12 cellular contexts compared by ENCODE assay signal in the genomic region with DNA sequence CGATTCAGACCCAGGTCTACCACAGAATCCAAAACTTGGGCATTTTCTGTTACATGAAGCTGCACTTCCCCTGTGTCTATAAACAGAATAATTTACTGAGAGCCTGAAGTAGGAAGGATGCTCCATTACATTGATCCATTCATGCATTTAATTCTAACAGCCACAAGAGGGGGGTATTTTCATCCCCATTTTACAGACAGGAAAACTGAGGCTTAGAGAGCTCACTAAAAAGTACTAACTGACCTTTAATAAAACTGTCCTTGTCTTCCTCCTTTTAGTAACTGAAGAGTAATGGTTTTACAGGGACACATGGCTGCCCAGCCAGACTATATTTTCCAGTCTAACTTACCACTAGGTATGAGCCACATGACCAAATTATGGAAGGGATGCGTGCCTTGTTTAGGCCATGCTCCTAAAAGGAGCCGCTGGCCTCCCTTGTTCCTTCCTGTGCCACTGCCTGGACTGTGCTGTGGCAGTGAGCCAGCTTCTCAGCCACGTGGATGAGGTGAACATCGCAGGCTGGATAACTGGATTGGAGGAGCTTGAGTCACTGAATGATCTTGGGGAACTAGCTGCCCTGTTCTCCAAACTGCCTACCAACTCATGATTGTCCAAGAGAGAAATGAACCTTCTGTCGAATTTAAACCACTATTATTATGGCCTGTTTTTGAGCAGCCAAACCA.
A peak's percentile ranks its signal among the peaks of the same experiment; 100 is the strongest.
DNase-seq lines count a peak whose midpoint lies in the region; ATAC-seq and TF ChIP-seq lines count a peak whose summit lies in the region.
"Had no signal": no experiment of that assay in that cellular context is flagged by ENCODE, and none has a peak within 500 bp of the region (broad histone marks: within the 10 kb centered on the region; RNA-seq: fewer than 3 reads in every experiment).

No MANE protein-coding gene starts in this region.

- peaks cover 24% of the 10 kb centered on the region for H3K36me3 Mint-ChIP-seq in nephron progenitor cell (ENCODE audit: low read depth)

- ATAC-seq in RWPE2 (ENCODE audit: low read depth) = no peak
- ATAC-seq in GM19455 (IDR thresholded peaks at IDR 0.05; ENCODE audit: unreplicated experiment) = no peak
- ATAC-seq: CD8-positive, alpha-beta T cell; naive thymus-derived CD4-positive, alpha-beta T cell had no signal

- no peak overlapping the region for H3K4me3 ChIP-seq in RWPE2 (ENCODE audit: severe bottlenecking)

- peaks cover 4% of the 10 kb centered on the region for H3K9me3 ChIP-seq in RWPE2 (ENCODE audit: severe bottlenecking)

- H3K4me3 Mint-ChIP-seq in nephron progenitor cell = no peak overlapping the region
- H3K4me3 Mint-ChIP-seq: CD8-positive, alpha-beta T cell; naive thymus-derived CD4-positive, alpha-beta T cell had no signal

- no peak overlapping the region for H3K27ac Mint-ChIP-seq in nephron progenitor cell

- H3K27ac ChIP-seq in 22Rv1 (no peak overlapping the region), RWPE2 (ENCODE audit: poor library complexity, severe bottlenecking) (no peak overlapping the region)

- in situ Hi-C loops in GM13976 (cut with MboI; ENCODE audit: low sequenced_read_pairs, unreplicated experiment) = no loop called here

- no peaks in the 10 kb centered on the region for H3K27me3 ChIP-seq in RWPE2 (ENCODE audit: insufficient read depth, poor library complexity, severe bottlenecking)

- no peaks in the 10 kb centered on the region for H3K27me3 Mint-ChIP-seq in nephron progenitor cell (ENCODE audit: low read depth, poor library complexity)
- H3K27me3 Mint-ChIP-seq: naive thymus-derived CD4-positive, alpha-beta T cell had no signal

- peaks cover 30% of the 10 kb centered on the region for H3K36me3 ChIP-seq in RWPE2 (ENCODE audit: low read depth)

- H3K4me1 ChIP-seq in RWPE2 (ENCODE audit: insufficient read depth, poor library complexity, severe bottlenecking) = no peaks in the 10 kb centered on the region

- H3K9me3 Mint-ChIP-seq in nephron progenitor cell = peaks cover 24% of the 10 kb centered on the region

- TF ChIP-seq CTCF in 22Rv1 (IDR thresholded peaks at IDR 0.05) (peak; percentile 44), GM13976 (IDR thresholded peaks at IDR 0.05; ENCODE audit: borderline replicate concordance, control extremely low read depth, extremely low read depth, insufficient read depth, missing control alignments) (no peak), RWPE2 (IDR thresholded peaks at IDR 0.05; ENCODE audit: poor library complexity, severe bottlenecking) (peak; percentile 22), nephron progenitor cell (IDR thresholded peaks at IDR 0.05) (no peak)

- DNase-seq in GM13976 (ENCODE audit: low spot score) = peak; percentile 43
- DNase-seq in RWPE2 (ENCODE audit: low spot score) = no peak
- DNase-seq in glomerular visceral epithelial cell (ENCODE audit: extremely low spot score) = peak; percentile 3
- no peak for DNase-seq in NOMO-1 (lab: John Stamatoyannopoulos, UW; ENCODE audit: unreplicated experiment in 2 of 2)
- DNase-seq in stimulated activated naive CD4-positive, alpha-beta T cell treated with Interleukin-2 at 50 U/mL for 16 hours (lab: John Stamatoyannopoulos, UW) = no peak
- no peak for DNase-seq in nephron progenitor cell
- DNase-seq: CD8-positive, alpha-beta T cell; MV-4-11; OCI-M1 had no signal

- H3K4me1 Mint-ChIP-seq in nephron progenitor cell = peaks cover 8% of the 10 kb centered on the region

Comparison
In these comparisons a context has a peak if more than half of its experiments do, and no peak if none do; other contexts are left out.
1. CTCF ChIP-seq: peak in 22Rv1 (single experiment) and RWPE2 (single experiment); none in GM13976 (single experiment) and nephron progenitor cell (single experiment).
2. DNase-seq: peak in GM13976 (single experiment) and glomerular visceral epithelial cell (single experiment); none in RWPE2 (single experiment), NOMO-1 (0 of 2), stimulated activated naive CD4-positive, alpha-beta T cell treated with Interleukin-2 at 50 U/mL for 16 hours (single experiment) and nephron progenitor cell (single experiment).